In the genomic region with DNA sequence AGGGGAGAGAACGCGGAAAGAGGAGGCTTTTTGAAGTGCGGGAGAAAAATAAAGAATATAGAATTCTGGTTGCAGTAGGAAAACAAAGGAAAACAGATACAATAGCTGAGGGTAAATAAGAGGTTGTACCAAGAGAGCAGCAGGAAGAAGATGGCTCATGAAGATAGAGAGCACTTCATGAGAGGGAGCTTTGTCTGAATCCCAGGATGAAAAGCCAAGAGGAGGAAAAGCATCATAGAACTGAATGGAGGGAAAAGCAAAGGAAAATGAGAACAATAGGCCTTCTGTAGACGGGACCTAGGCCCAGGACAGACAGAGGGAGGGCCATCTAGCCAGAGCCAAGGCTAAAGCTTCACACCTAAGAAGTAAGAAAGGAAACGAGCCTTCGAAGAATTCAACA, we compare ENCODE assay signal across 1 cellular context.
TF ChIP-seq lines count a peak whose summit lies in the region.

No MANE protein-coding gene starts in this region.

TF ChIP-seq in endothelial cell of umbilical vein, 7 proteins besides CTCF, POLR2A, EP300 and RAD21:
- TF ChIP-seq EZH2 (IDR thresholded peaks at IDR 0.05; ENCODE audit: borderline replicate concordance, low read depth, low read length, severe bottlenecking) (no peak), GATA2 (IDR thresholded peaks at IDR 0.05; ENCODE audit: insufficient read depth, insufficient read length, low read depth, low read length) (no peak), JUN (IDR thresholded peaks at IDR 0.05; ENCODE audit: borderline replicate concordance, insufficient read depth, insufficient read length, low read depth) (no peak)
TF ChIP-seq in endothelial cell of umbilical vein: peak in this region for 0.
